8 cellular contexts compared by ENCODE assay signal in the genomic region with DNA sequence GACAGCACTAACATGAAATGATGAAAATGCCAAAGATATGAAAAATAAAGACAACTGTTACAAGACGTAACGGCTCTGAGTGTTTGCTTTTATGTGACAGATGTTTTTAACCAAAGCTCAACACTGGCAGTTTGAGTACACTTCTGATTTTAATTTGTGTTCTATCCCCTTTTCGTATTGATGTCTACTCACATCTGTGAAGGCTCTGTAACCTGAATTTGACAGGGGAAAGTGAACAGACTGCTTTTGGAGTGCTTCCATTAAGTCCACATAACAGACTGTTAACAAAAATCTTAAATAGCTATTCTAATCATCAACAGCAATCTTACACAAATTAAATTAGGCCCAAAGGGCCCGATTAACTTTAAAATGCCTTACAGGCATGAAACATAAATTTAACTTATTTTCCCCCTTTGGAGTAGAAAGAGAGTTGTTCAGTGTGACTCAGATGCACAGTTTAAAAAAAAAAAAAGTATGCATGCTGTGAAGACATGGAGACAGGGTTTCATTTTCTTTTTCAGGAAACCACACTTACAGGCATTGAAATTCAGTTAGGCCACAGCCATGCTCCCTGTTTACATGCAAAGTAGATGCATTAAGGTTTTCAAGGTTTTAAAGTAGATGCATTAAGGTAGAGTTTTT. TPM values are rescaled to one million over a fixed set of nuclear protein-coding genes. Genes with fewer than 3 reads are reported as not detected.
DNase-seq lines count a peak whose midpoint lies in the region; ATAC-seq, FAIRE-seq and TF ChIP-seq lines count a peak whose summit lies in the region.

No MANE protein-coding gene starts in this region.

- no peaks in the 10 kb centered on the region for H3K9me3 ChIP-seq in Karpas-422 (ENCODE audit: low read length)
- H3K9me3 ChIP-seq in gastrocnemius medialis = no peaks in the 10 kb centered on the region

- no peaks in the 10 kb centered on the region for H3K79me2 ChIP-seq in Karpas-422 (ENCODE audit: low read length)

- intact Hi-C loops in gastrocnemius medialis (cut with DNase I; ENCODE audit: low total_unique reads) = no loop called here

- TF ChIP-seq POLR2A in gastrocnemius medialis (IDR thresholded peaks at IDR 0.05) = no peak

- H3K9me2 ChIP-seq in Karpas-422 (replicated peaks; ENCODE audit: insufficient read depth, low read length) = no peaks in the 10 kb centered on the region

- no peak overlapping the region for H2AFZ ChIP-seq in Karpas-422 (ENCODE audit: low read length)

- no peaks in the 10 kb centered on the region for H4K20me1 ChIP-seq in Karpas-422 (ENCODE audit: insufficient read depth, low read depth, low read length)

- no peak overlapping the region for H3K9ac ChIP-seq in Karpas-422 (ENCODE audit: low read length)

- H3K27me3 ChIP-seq in Karpas-422 (ENCODE audit: low read length) (no peaks in the 10 kb centered on the region; the same call in 1 of the 2 replicates), gastrocnemius medialis (no peaks in the 10 kb centered on the region)

- no peak overlapping the region for H3K4me3 ChIP-seq in Karpas-422 (ENCODE audit: low read length)
- no peak overlapping the region for H3K4me3 ChIP-seq in gastrocnemius medialis

- peak; percentile 94 for FAIRE-seq in endometrium (lab: Jason Lieb, UNC)

- no peak for TF ChIP-seq CTCF in gastrocnemius medialis (IDR thresholded peaks at IDR 0.05 in 4 of 5, conservative IDR thresholded peaks at IDR 0.05 in 1 of 5)

- peak; percentile 17 to 29 for DNase-seq in activated CD4-positive, alpha-beta T cell treated with anti-CD3 and anti-CD28 coated beads for 4 hours
- DNase-seq in activated CD4-positive, alpha-beta T cell treated with anti-CD3 and anti-CD28 coated beads, Interleukin-2, amount 50 U/mL, for 4 hours = no peak
- DNase-seq in NCI-H446 treated with DMSO at 0.1 percent for 48 hours (lab: John Stamatoyannopoulos, UW) = peak; percentile 48
- DNase-seq in Karpas-422 = no peak
- no peak for DNase-seq in Ammon's horn (ENCODE audit: low spot score)
- no peak for DNase-seq in gastrocnemius medialis

- peak; percentile 79 for ATAC-seq in HG02870 (IDR thresholded peaks at IDR 0.05; ENCODE audit: unreplicated experiment)
- no peak for ATAC-seq in gastrocnemius medialis

- in situ Hi-C loops in gastrocnemius medialis (cut with MboI; ENCODE audit: low sequenced_read_pairs in 4 of 4) = no loop called here

- H3K27ac ChIP-seq in Karpas-422 (ENCODE audit: low read length) = no peak overlapping the region
- no peak overlapping the region for H3K27ac ChIP-seq in gastrocnemius medialis

- peaks cover 15% of the 10 kb centered on the region for H3K4me1 ChIP-seq in Karpas-422 (ENCODE audit: low read length)
- H3K4me1 ChIP-seq in gastrocnemius medialis = peaks cover 0 to 4% of the 10 kb centered on the region in 2 donors

- H3K36me3 ChIP-seq in Karpas-422 (ENCODE audit: insufficient read depth, low read length) = no peaks in the 10 kb centered on the region
- no peaks in the 10 kb centered on the region for H3K36me3 ChIP-seq in gastrocnemius medialis

- H3K4me2 ChIP-seq in Karpas-422 (ENCODE audit: low read depth, low read length, poor library complexity, severe bottlenecking) = no peak overlapping the region

RNA-seq across cellular contexts. Expression of a gene that starts 16.3 kb away (rescaled TPM):
- total RNA-seq in Karpas-422 (2014; rRNA removed; shearing (Covaris generic); ENCODE audit: low replicate concordance) = 85.2 and 137 TPM in 2 replicates
- total RNA-seq in gastrocnemius medialis = 10 to 100 TPM in 3 of 4 donors, 1 to 10 TPM in 1; 9.3 to 24.7 (median 11.1) TPM

RNA-seq across cellular contexts. Expression of a gene that starts 49.8 kb away (rescaled TPM):
- not detected in 2 replicates for total RNA-seq in Karpas-422 (2014; rRNA removed; shearing (Covaris generic); ENCODE audit: low replicate concordance)
- total RNA-seq in gastrocnemius medialis = under 1 TPM in 1 of 4 donors, not detected in 3; 0.24 TPM

Comparison
In these comparisons a context has a peak if more than half of its experiments do, and no peak if none do; other contexts are left out.
1. DNase-seq: peak in activated CD4-positive, alpha-beta T cell treated with anti-CD3 and anti-CD28 coated beads for 4 hours (2 of 2) and NCI-H446 treated with DMSO at 0.1 percent for 48 hours (single experiment); none in activated CD4-positive, alpha-beta T cell treated with anti-CD3 and anti-CD28 coated beads, Interleukin-2, amount 50 U/mL, for 4 hours (0 of 2), Karpas-422 (single experiment), Ammon's horn (single experiment) and gastrocnemius medialis (0 of 2).